ENCODE assay signal across 8 cellular contexts in genomic region chr7:102464577-102465280, GRCh38. TPM values are rescaled to one million over a fixed set of nuclear protein-coding genes. Genes with fewer than 3 reads are reported as not detected.
DNase-seq lines count a peak whose midpoint lies in the region; ATAC-seq and TF ChIP-seq lines count a peak whose summit lies in the region.

Gene ALKBH4, minus strand, starts transcription at chr7:102464863. Its CDS starts 27 bp downstream, at chr7:102464836.
Gene LRWD1, plus strand, starts transcription at chr7:102464984. Its CDS starts 97 bp downstream, at chr7:102465081.

- H3K27ac ChIP-seq in BLaER1 treated with 17β-estradiol and CSF1 and Interleukin-3, amounts not matched to agents 10 nM and 100 nM = peak within 1 kb of the TSS; percentile 47 to 86 (median 80); a peak in 21 of 22 replicates
- peak within 1 kb of the TSS; percentile 41 to 74 for H3K27ac ChIP-seq in coronary artery
- peak within 1 kb of the TSS in 1 of 2 donors; percentile 82 for H3K27ac ChIP-seq in left lung

- H3K27ac Mint-ChIP-seq in activated CD4-positive, alpha-beta T cell treated with anti-CD3 and anti-CD28 coated beads, Interleukin-2, amount 10 ng/mL, durations not matched to agents 24 days and 14 days = peak within 1 kb of the TSS; percentile 85

- peaks cover 0 to 32% (median 18%) of the 10 kb centered on the region in 11 experiments; a peak in 17 of 22 replicates for H3K36me3 ChIP-seq in BLaER1 treated with 17β-estradiol and CSF1 and Interleukin-3, amounts not matched to agents 10 nM and 100 nM
- peaks cover 0 to 24% of the 10 kb centered on the region in 2 donors for H3K36me3 ChIP-seq in left lung

- H3K4me1 ChIP-seq in BLaER1 treated with 17β-estradiol and CSF1 and Interleukin-3, amounts not matched to agents 10 nM and 100 nM = peaks cover 24 to 66% (median 54%) of the 10 kb centered on the region in 10 experiments
- H3K4me1 ChIP-seq in left lung = peaks cover 12 to 28% of the 10 kb centered on the region in 2 donors

- peak within 1 kb of the TSS; percentile 84 to 99 (median 90) for H3K4me3 ChIP-seq in BLaER1 treated with 17β-estradiol and CSF1 and Interleukin-3, amounts not matched to agents 10 nM and 100 nM
- H3K4me3 ChIP-seq in coronary artery = peak within 1 kb of the TSS; percentile 87
- H3K4me3 ChIP-seq in left lung = peak within 1 kb of the TSS; percentile 76 to 96

- no peaks in the 10 kb centered on the region for H3K27me3 Mint-ChIP-seq in activated CD4-positive, alpha-beta T cell treated with anti-CD3 and anti-CD28 coated beads, Interleukin-2, amount 10 ng/mL, durations not matched to agents 24 days and 14 days

- peak within 1 kb of the TSS; percentile 95 for H3K4me3 Mint-ChIP-seq in activated CD4-positive, alpha-beta T cell treated with anti-CD3 and anti-CD28 coated beads, Interleukin-2, amount 10 ng/mL, durations not matched to agents 24 days and 14 days

- no peaks in the 10 kb centered on the region for H3K27me3 ChIP-seq in BLaER1 treated with 17β-estradiol and CSF1 and Interleukin-3, amounts not matched to agents 10 nM and 100 nM
- H3K27me3 ChIP-seq in left lung = no peaks in the 10 kb centered on the region

- TF ChIP-seq CTCF in coronary artery (IDR thresholded peaks at IDR 0.05) (no peak), left lung (IDR thresholded peaks at IDR 0.05) (peak in 1 of 2 donors; percentile 27)

- DNase-seq in NCI-H526 treated with DMSO at 0.1 percent for 48 hours (lab: John Stamatoyannopoulos, UW) = peak; percentile 84
- peak; percentile 99 for DNase-seq in activated CD4-positive, alpha-beta T cell treated with anti-CD3 and anti-CD28 coated beads, Interleukin-2, amount 10 ng/mL, durations not matched to agents 24 days and 14 days
- peak; percentile 94 for DNase-seq in coronary artery (ENCODE audit: low spot score)
- DNase-seq in left lung = peak; percentile 95 to 99
- DNase-seq in stimulated activated CD4-positive, alpha-beta T cell treated with anti-CD3 and anti-CD28 coated beads, Interleukin-2, amount 100 ng/mL, for 4 hours (ENCODE audit: low read depth) = peak; percentile 90

- peaks cover 5% of the 10 kb centered on the region for H3K36me3 Mint-ChIP-seq in activated CD4-positive, alpha-beta T cell treated with anti-CD3 and anti-CD28 coated beads, Interleukin-2, amount 10 ng/mL, durations not matched to agents 24 days and 14 days (ENCODE audit: low read depth)

- no peaks in the 10 kb centered on the region for H3K9me3 Mint-ChIP-seq in activated CD4-positive, alpha-beta T cell treated with anti-CD3 and anti-CD28 coated beads, Interleukin-2, amount 10 ng/mL, durations not matched to agents 24 days and 14 days

- peak; percentile 92 for ATAC-seq in GM19324 (IDR thresholded peaks at IDR 0.05; ENCODE audit: low FRiP score, unreplicated experiment)
- ATAC-seq in HG03460 (IDR thresholded peaks at IDR 0.05; ENCODE audit: unreplicated experiment) = peak; percentile 88
- ATAC-seq in left lung = peak; percentile 98

- peak within 1 kb of the TSS; percentile 77 to 99 (median 94) for H3K4me2 ChIP-seq in BLaER1 treated with 17β-estradiol and CSF1 and Interleukin-3, amounts not matched to agents 10 nM and 100 nM

- H3K4me1 Mint-ChIP-seq in activated CD4-positive, alpha-beta T cell treated with anti-CD3 and anti-CD28 coated beads, Interleukin-2, amount 10 ng/mL, durations not matched to agents 24 days and 14 days = peaks cover 24% of the 10 kb centered on the region

- peak within 1 kb of the TSS; percentile 84 to 94 (median 87) for H3K9ac ChIP-seq in BLaER1 treated with 17β-estradiol and CSF1 and Interleukin-3, amounts not matched to agents 10 nM and 100 nM

- intact Hi-C loops in activated CD4-positive, alpha-beta T cell treated with anti-CD3 and anti-CD28 coated beads, Interleukin-2, amount 10 ng/mL, durations not matched to agents 24 days and 14 days (cut with micrococcal nuclease) = loop anchor here (1.0 to 10.0 kb wide), 4 partner anchors 38 to 180 kb away; partner anchors contain the start of genes PRKRIP1 and SH2B2
- intact Hi-C loops in left lung (cut with DNase I) = no loop called here

- H3K9me3 ChIP-seq in BLaER1 treated with 17β-estradiol and CSF1 and Interleukin-3, amounts not matched to agents 10 nM and 100 nM (replicated peaks in 1 of 11) = no peaks in the 10 kb centered on the region
- H3K9me3 ChIP-seq in left lung = no peaks in the 10 kb centered on the region

- H4K20me1 ChIP-seq in BLaER1 treated with 17β-estradiol and CSF1 and Interleukin-3, amounts not matched to agents 10 nM and 100 nM = peaks cover 0 to 48% (median 8%) of the 10 kb centered on the region in 11 experiments; a peak in 13 of 22 replicates

RNA-seq across cellular contexts. Expression of gene ALKBH4, which starts in this region (rescaled TPM):
- total RNA-seq in activated CD4-positive, alpha-beta T cell treated with anti-CD3 and anti-CD28 coated beads, Interleukin-2, amount 10 ng/mL, durations not matched to agents 24 days and 14 days = 9.9 and 10.9 TPM in 2 replicates
- total RNA-seq in left lung = 1 to 10 TPM; 8.6 to 9.5 TPM

RNA-seq across cellular contexts. Expression of gene LRWD1, which starts in this region (rescaled TPM):
- total RNA-seq in activated CD4-positive, alpha-beta T cell treated with anti-CD3 and anti-CD28 coated beads, Interleukin-2, amount 10 ng/mL, durations not matched to agents 24 days and 14 days = 30.5 and 32.4 TPM in 2 replicates
- total RNA-seq in left lung = 10 to 100 TPM; 12.9 to 16.6 TPM
